ENCODE assay signal across 8 cellular contexts in genomic region chr1:31063636-31064035, GRCh38. TPM values are rescaled to one million over a fixed set of nuclear protein-coding genes. Genes with fewer than 3 reads are reported as not detected.
DNase-seq lines count a peak whose midpoint lies in the region; ATAC-seq and TF ChIP-seq lines count a peak whose summit lies in the region.

No MANE protein-coding gene starts in this region.

- intact Hi-C loops in heart left ventricle (cut with DNase I): loop anchor here in 5 of 10 donors (5.0 to 10.0 kb wide), 4 partner anchors 36 to 99 kb away; no protein-coding TSS in a partner anchor
- intact Hi-C loops in cardiac septum (cut with DNase I): loop anchor here (2.0 to 10.0 kb wide), 4 partner anchors 35 to 231 kb away; partner anchors contain the start of genes SNRNP40 and ZCCHC17
- intact Hi-C loops in activated B cell treated with CpG ODN at 0.5 μM for 24 hours (cut with micrococcal nuclease): loop anchor here (2.0 to 10.0 kb wide), 3 partner anchors 15 to 269 kb away; partner anchors contain the start of genes SNRNP40 and ZCCHC17

- CTCF ChIA-PET in activated B cell treated with CpG ODN at 0.5 μM for 24 hours (lab: Charles Lee): no interaction called here
- CTCF ChIA-PET in RWPE1 (lab: Yijun Ruan, JAX): interaction anchor here (0.5 to 0.7 kb wide), 2 partner anchors 106 to 126 kb away, joined by 3 read pairs; no protein-coding TSS in a partner anchor

- TF ChIP-seq POLR2A in heart left ventricle (IDR thresholded peaks at IDR 0.05): no peak

- H3K27ac ChIP-seq in heart left ventricle (peak overlapping the region in 9 of 12 donors; percentile 85 to 99 (median 92)), iPS-18a (ENCODE audit: low read length) (peak overlapping the region; percentile 85), stomach smooth muscle (ENCODE audit: low read length) (no peak overlapping the region), RWPE1 (no peak overlapping the region)

- POLR2A ChIA-PET in activated B cell treated with CpG ODN at 0.5 μM for 24 hours (lab: Charles Lee) (interaction anchor here (0.7 to 0.8 kb wide), 2 partner anchors 92 to 1187 kb away, joined by 3 read pairs; no protein-coding TSS in a partner anchor), RWPE1 (lab: Yijun Ruan, JAX; ENCODE audit: low non-redundant PET) (no interaction called here)

- H3K27ac Mint-ChIP-seq in activated B cell treated with CpG ODN at 0.5 μM for 24 hours: peak overlapping the region; percentile 98

- peaks cover 28% of the 10 kb centered on the region for H3K36me3 Mint-ChIP-seq in activated B cell treated with CpG ODN at 0.5 μM for 24 hours (ENCODE audit: low read depth)

- peak overlapping the region; percentile 99 for H3K4me3 Mint-ChIP-seq in activated B cell treated with CpG ODN at 0.5 μM for 24 hours

- WGBS in heart left ventricle, 4 donors: 8 to 10% (median 10%) methylated on average over 4 of the region's 4 CpGs

- H3K36me3 ChIP-seq in heart left ventricle: peaks cover 0 to 11% (median 7%) of the 10 kb centered on the region in 9 donors
- peaks cover 14% of the 10 kb centered on the region for H3K36me3 ChIP-seq in iPS-18a (ENCODE audit: control insufficient read depth, low read depth, low read length)
- peaks cover 6 to 7% of the 10 kb centered on the region in 2 donors for H3K36me3 ChIP-seq in stomach smooth muscle (ENCODE audit: control insufficient read depth in 2 of 2, insufficient read depth in 2 of 2, low read length in 2 of 2)

- H3K4me1 ChIP-seq in heart left ventricle (peaks cover 4 to 58% (median 42%) of the 10 kb centered on the region in 12 donors), iPS-18a (ENCODE audit: control insufficient read depth, low read depth, low read length) (no peaks in the 10 kb centered on the region), stomach smooth muscle (ENCODE audit: control insufficient read depth, insufficient read depth, low read length) (peaks cover 6% of the 10 kb centered on the region)

- H3K9me3 ChIP-seq in heart left ventricle (no peaks in the 10 kb centered on the region), iPS-18a (ENCODE audit: control insufficient read depth, low read depth, low read length) (no peaks in the 10 kb centered on the region), stomach smooth muscle (ENCODE audit: control insufficient read depth in 2 of 2, low read length in 2 of 2) (no peaks in the 10 kb centered on the region)

- H3K27me3 Mint-ChIP-seq in activated B cell treated with CpG ODN at 0.5 μM for 24 hours: no peaks in the 10 kb centered on the region

- H3K4me3 ChIP-seq in heart left ventricle: peak overlapping the region; percentile 8 to 96 (median 73)
- peak overlapping the region; percentile 100 for H3K4me3 ChIP-seq in iPS-18a (ENCODE audit: low read length)
- peak overlapping the region; percentile 94 for H3K4me3 ChIP-seq in stomach smooth muscle (ENCODE audit: low read length in 2 of 2)

- DNase-seq in heart left ventricle: no peak
- DNase-seq in cardiac septum (ENCODE audit: low spot score): no peak
- no peak for DNase-seq in activated B cell treated with CpG ODN at 0.5 μM for 24 hours
- no peak for DNase-seq in RWPE1 (ENCODE audit: low spot score)

- H3K9me3 Mint-ChIP-seq in activated B cell treated with CpG ODN at 0.5 μM for 24 hours: no peaks in the 10 kb centered on the region

- peaks cover 52% of the 10 kb centered on the region for H3K4me1 Mint-ChIP-seq in activated B cell treated with CpG ODN at 0.5 μM for 24 hours

- H3K9ac ChIP-seq in iPS-18a (ENCODE audit: low read length): peak overlapping the region; percentile 100
- peak overlapping the region; percentile 30 to 95 for H3K9ac ChIP-seq in stomach smooth muscle (ENCODE audit: low read length in 2 of 2)

- H3K27me3 ChIP-seq in heart left ventricle (no peaks in the 10 kb centered on the region), iPS-18a (ENCODE audit: control insufficient read depth, insufficient read depth, low read length) (no peaks in the 10 kb centered on the region), stomach smooth muscle (ENCODE audit: control insufficient read depth in 1 of 2, insufficient read depth in 2 of 2, low read length in 2 of 2) (no peaks in the 10 kb centered on the region)

- ATAC-seq in heart left ventricle (no peak), activated B cell treated with CpG ODN at 0.5 μM for 24 hours (ENCODE audit: low read depth) (no peak), GM18861 (IDR thresholded peaks at IDR 0.05; ENCODE audit: unreplicated experiment) (no peak), GM18858 (IDR thresholded peaks at IDR 0.05; ENCODE audit: unreplicated experiment) (no peak)

- no peak for TF ChIP-seq CTCF in heart left ventricle (IDR thresholded peaks at IDR 0.05)
- TF ChIP-seq CTCF in activated B cell treated with CpG ODN at 0.5 μM for 24 hours (IDR thresholded peaks at IDR 0.05): no peak
- no peak for TF ChIP-seq CTCF in RWPE1 (conservative IDR thresholded peaks at IDR 0.05; ENCODE audit: low read depth)

RNA-seq across cellular contexts. Expression of gene PUM1, which starts 1.9 kb away (rescaled TPM):
- 10 to 100 TPM; 60.4 to 96.3 (median 75.8) TPM for total RNA-seq in heart left ventricle
- polyA plus RNA-seq in heart left ventricle: 10 to 100 TPM; 19.2 to 33.6 TPM
- total RNA-seq in cardiac septum: 83.7 TPM
- total RNA-seq in activated B cell treated with CpG ODN at 0.5 μM for 24 hours: 132 and 137 TPM in 2 replicates

Comparison
In these comparisons a context has a peak if more than half of its experiments do, and no peak if none do; other contexts are left out.
1. H3K27ac ChIP-seq: peak in heart left ventricle (9 of 12) and iPS-18a (single experiment); none in stomach smooth muscle (single experiment) and RWPE1 (single experiment).
2. Peak in every context shown above with its lines, with median percentiles within 50 percentile points of each other: H3K4me3 ChIP-seq.